Comparison of ENCODE assay signal across 20 cellular contexts in the genomic region with DNA sequence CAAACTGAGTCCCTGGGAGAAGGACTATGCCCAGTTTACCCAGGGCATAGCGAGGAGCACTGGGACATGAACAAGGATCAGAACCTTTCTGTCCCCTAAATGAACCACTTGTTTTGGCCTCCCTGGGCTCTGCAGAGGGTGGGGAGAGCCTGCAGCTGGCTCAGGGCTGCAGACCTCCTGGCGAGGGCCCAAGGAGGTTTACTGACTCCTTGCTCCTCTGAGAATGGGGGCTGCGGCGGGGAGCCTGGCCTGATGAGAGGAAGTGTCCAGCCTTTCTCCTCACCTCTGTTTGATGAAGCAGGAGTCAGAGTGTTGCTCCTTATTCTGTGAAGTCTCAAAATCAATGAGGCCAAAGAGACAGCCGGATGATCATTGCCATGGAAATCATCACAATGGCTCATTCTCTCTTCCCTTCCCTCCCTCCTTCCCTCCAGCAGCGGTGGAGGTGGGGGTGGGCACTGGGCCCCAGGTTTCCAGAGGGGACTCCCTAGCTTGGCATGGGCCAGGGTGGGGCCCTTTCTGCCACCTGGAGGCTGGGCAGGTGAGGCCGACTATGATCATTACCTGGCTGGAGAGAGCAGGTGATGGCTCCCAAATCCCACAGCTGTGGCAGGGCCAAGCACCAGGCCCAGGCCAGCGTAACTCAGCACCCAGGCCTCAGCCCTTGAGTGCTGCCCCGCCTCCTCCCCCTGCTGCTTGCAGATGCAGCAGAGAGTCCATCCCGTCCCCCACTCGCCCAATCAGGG.
"Had no signal": no experiment of that assay in that cellular context is flagged by ENCODE, and none has a peak within 500 bp of the region (broad histone marks: within the 10 kb centered on the region; RNA-seq: fewer than 3 reads in every experiment).

No MANE protein-coding gene starts in this region.

- H3K4me1 ChIP-seq: ascending aorta, gastrocnemius medialis, pancreas, sigmoid colon had no signal

- H3K36me3 ChIP-seq: ascending aorta, gastrocnemius medialis, pancreas, thyroid gland had no signal

- ATAC-seq: activated CD8-positive, alpha-beta T cell treated with anti-CD3 and anti-CD28 coated beads for 36 hours; activated naive CD8-positive, alpha-beta T cell treated with anti-CD3 and anti-CD28 coated beads, Interleukin-2, amount 50 U/mL, for 24 hours; activated T-cell treated with anti-CD3 and anti-CD28 coated beads, Interleukin-2, amount 50 U/mL, for 4 hours; esophagus mucosa; gastrocnemius medialis; left lobe of liver; pancreas; stimulated activated effector memory CD8-positive, alpha-beta T cell treated with anti-CD3 and anti-CD28 coated beads, Interleukin-12 subunit alpha, Interleukin-12 subunit beta, amount 100 ng/mL, for 72 hours had no signal

- H3K27ac Mint-ChIP-seq: activated CD4-positive, alpha-beta T cell treated with anti-CD3 and anti-CD28 coated beads, Interleukin-2, amount 10 ng/mL, durations not matched to agents 24 days and 14 days; activated CD8-positive, alpha-beta T cell treated with anti-CD3 and anti-CD28 coated beads for 36 hours; activated naive CD4-positive, alpha-beta T cell treated with anti-CD3 and anti-CD28 coated beads, Interleukin-2, amount 10 ng/mL, durations not matched to agents 7 days and 5 days; activated naive CD8-positive, alpha-beta T cell treated with anti-CD3 and anti-CD28 coated beads, Interleukin-2, amount 50 U/mL, for 24 hours; naive B cell; stimulated activated effector memory CD8-positive, alpha-beta T cell treated with anti-CD3 and anti-CD28 coated beads, Interleukin-12 subunit alpha, Interleukin-12 subunit beta, amount 100 ng/mL, for 72 hours had no signal

- H3K27me3 Mint-ChIP-seq: activated CD4-positive, alpha-beta T cell treated with anti-CD3 and anti-CD28 coated beads, Interleukin-2, amount 10 ng/mL, durations not matched to agents 24 days and 14 days; activated CD8-positive, alpha-beta T cell treated with anti-CD3 and anti-CD28 coated beads for 36 hours had no signal

- H3K36me3 Mint-ChIP-seq: activated naive CD4-positive, alpha-beta T cell treated with anti-CD3 and anti-CD28 coated beads, Interleukin-2, amount 10 ng/mL, durations not matched to agents 7 days and 5 days; stimulated activated effector memory CD8-positive, alpha-beta T cell treated with anti-CD3 and anti-CD28 coated beads, Interleukin-12 subunit alpha, Interleukin-12 subunit beta, amount 100 ng/mL, for 72 hours had no signal

- DNase-seq: activated CD4-positive, alpha-beta T cell treated with anti-CD3 and anti-CD28 coated beads, Interleukin-2, amount 10 ng/mL, durations not matched to agents 24 days and 14 days; activated CD8-positive, alpha-beta T cell treated with anti-CD3 and anti-CD28 coated beads for 36 hours; activated naive CD4-positive, alpha-beta T cell treated with anti-CD3 and anti-CD28 coated beads, Interleukin-2, amount 10 ng/mL, durations not matched to agents 7 days and 5 days; activated naive CD8-positive, alpha-beta T cell treated with anti-CD3 and anti-CD28 coated beads, Interleukin-2, amount 50 U/mL, for 24 hours; activated T-cell treated with anti-CD3 and anti-CD28 coated beads, Interleukin-2, amount 50 U/mL, for 4 hours; cerebellar nuclear complex; effector CD8-positive, alpha-beta T cell; gastrocnemius medialis; islet precursor cell; mammary epithelial cell; naive B cell; pancreas; sigmoid colon; stimulated activated CD4-positive, alpha-beta T cell treated with anti-CD3 and anti-CD28 coated beads, Interleukin-4, amount 100 ng/mL, for 24 hours; thyroid gland had no signal

- H3K9me3 ChIP-seq: ascending aorta, gastrocnemius medialis, pancreas, sigmoid colon, thyroid gland had no signal

- H3K27me3 ChIP-seq: ascending aorta, gastrocnemius medialis, pancreas, sigmoid colon, thyroid gland had no signal

- H3K4me1 Mint-ChIP-seq: activated CD4-positive, alpha-beta T cell treated with anti-CD3 and anti-CD28 coated beads, Interleukin-2, amount 10 ng/mL, durations not matched to agents 24 days and 14 days; activated naive CD4-positive, alpha-beta T cell treated with anti-CD3 and anti-CD28 coated beads, Interleukin-2, amount 10 ng/mL, durations not matched to agents 7 days and 5 days; activated naive CD8-positive, alpha-beta T cell treated with anti-CD3 and anti-CD28 coated beads, Interleukin-2, amount 50 U/mL, for 24 hours; naive B cell; stimulated activated effector memory CD8-positive, alpha-beta T cell treated with anti-CD3 and anti-CD28 coated beads, Interleukin-12 subunit alpha, Interleukin-12 subunit beta, amount 100 ng/mL, for 72 hours had no signal

- H3K4me3 ChIP-seq: ascending aorta, gastrocnemius medialis, pancreas, sigmoid colon, thyroid gland had no signal

- H3K27ac ChIP-seq: ascending aorta, gastrocnemius medialis, pancreas, sigmoid colon, thyroid gland had no signal

- H3K9me3 Mint-ChIP-seq: activated CD4-positive, alpha-beta T cell treated with anti-CD3 and anti-CD28 coated beads, Interleukin-2, amount 10 ng/mL, durations not matched to agents 24 days and 14 days; activated CD8-positive, alpha-beta T cell treated with anti-CD3 and anti-CD28 coated beads for 36 hours; activated naive CD4-positive, alpha-beta T cell treated with anti-CD3 and anti-CD28 coated beads, Interleukin-2, amount 10 ng/mL, durations not matched to agents 7 days and 5 days; activated naive CD8-positive, alpha-beta T cell treated with anti-CD3 and anti-CD28 coated beads, Interleukin-2, amount 50 U/mL, for 24 hours; activated T-cell treated with anti-CD3 and anti-CD28 coated beads, Interleukin-2, amount 50 U/mL, for 4 hours; naive B cell; neural crest cell; stimulated activated effector memory CD8-positive, alpha-beta T cell treated with anti-CD3 and anti-CD28 coated beads, Interleukin-12 subunit alpha, Interleukin-12 subunit beta, amount 100 ng/mL, for 72 hours had no signal

- H3K4me3 Mint-ChIP-seq: activated CD4-positive, alpha-beta T cell treated with anti-CD3 and anti-CD28 coated beads, Interleukin-2, amount 10 ng/mL, durations not matched to agents 24 days and 14 days; activated CD8-positive, alpha-beta T cell treated with anti-CD3 and anti-CD28 coated beads for 36 hours; activated naive CD4-positive, alpha-beta T cell treated with anti-CD3 and anti-CD28 coated beads, Interleukin-2, amount 10 ng/mL, durations not matched to agents 7 days and 5 days; activated naive CD8-positive, alpha-beta T cell treated with anti-CD3 and anti-CD28 coated beads, Interleukin-2, amount 50 U/mL, for 24 hours; activated T-cell treated with anti-CD3 and anti-CD28 coated beads, Interleukin-2, amount 50 U/mL, for 4 hours; naive B cell; neural crest cell; stimulated activated effector memory CD8-positive, alpha-beta T cell treated with anti-CD3 and anti-CD28 coated beads, Interleukin-12 subunit alpha, Interleukin-12 subunit beta, amount 100 ng/mL, for 72 hours had no signal
